Comparison of ENCODE assay signal across 18 cellular contexts in the genomic region with DNA sequence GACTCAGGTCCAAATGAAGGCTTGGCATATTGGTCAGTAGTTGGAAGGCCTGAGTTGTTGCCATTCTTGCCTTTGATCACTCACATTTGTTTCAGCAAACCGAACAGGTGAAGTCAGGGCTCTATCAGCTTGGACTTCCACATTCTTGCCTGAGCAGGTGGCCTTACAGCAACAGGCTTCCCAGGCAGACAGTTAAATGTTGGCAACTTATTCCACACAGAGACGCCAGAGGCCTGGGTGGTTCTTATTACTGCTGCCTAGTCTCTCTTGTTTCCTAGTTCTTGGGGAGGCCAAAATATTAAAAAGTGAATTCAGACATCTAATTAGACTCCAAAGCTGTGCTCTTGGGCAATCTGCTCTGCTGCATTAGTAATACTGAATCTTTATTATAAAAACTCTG. TPM values are rescaled to one million over a fixed set of nuclear protein-coding genes. Genes with fewer than 3 reads are reported as not detected.
"Had no signal": no experiment of that assay in that cellular context is flagged by ENCODE, and none has a peak within 500 bp of the region (broad histone marks: within the 10 kb centered on the region; RNA-seq: fewer than 3 reads in every experiment).

No MANE protein-coding gene starts in this region.

- H3K27me3 ChIP-seq: ovary, tibial artery had no signal

- H3K36me3 ChIP-seq: ovary, tibial artery had no signal

- H3K27me3 Mint-ChIP-seq: activated CD8-positive, alpha-beta memory T cell treated with anti-CD3 and anti-CD28 coated beads, Interleukin-2, amount 10 ng/mL, durations not matched to agents 7 days and 5 days; naive thymus-derived CD4-positive, alpha-beta T cell had no signal

- H3K9me3 Mint-ChIP-seq: stimulated activated memory B cell treated with anti-CD40 and anti-IgM and Interleukin-4, amounts not matched to agents 10 μg/mL and 1 μg/mL and 100 μg/mL, for 72 hours had no signal

- H3K4me3 Mint-ChIP-seq: activated CD8-positive, alpha-beta memory T cell treated with anti-CD3 and anti-CD28 coated beads, Interleukin-2, amount 10 ng/mL, durations not matched to agents 7 days and 5 days; naive thymus-derived CD4-positive, alpha-beta T cell; stimulated activated memory B cell treated with anti-CD40 and anti-IgM and Interleukin-4, amounts not matched to agents 10 μg/mL and 1 μg/mL and 100 μg/mL, for 72 hours had no signal

- DNase-seq: activated CD4-positive, alpha-beta T cell treated with anti-CD3 and anti-CD28 coated beads, Interleukin-2, amount 50 U/mL, for 4 hours; activated CD4-positive, CD25-positive, alpha-beta regulatory T cell treated with anti-CD3 and anti-CD28 coated beads, Interleukin-2, amount 50 U/mL, for 72 hours; activated CD8-positive, alpha-beta memory T cell treated with anti-CD3 and anti-CD28 coated beads, Interleukin-2, amount 10 ng/mL, durations not matched to agents 7 days and 5 days; activated naive CD4-positive, alpha-beta T cell treated with anti-CD3 and anti-CD28 coated beads, Interleukin-2, amount 50 U/mL, for 16 hours; activated T-cell treated with anti-CD3 and anti-CD28 coated beads, Interleukin-2, amount 50 U/mL, for 1 hour; central memory CD4-positive, alpha-beta T cell; cortex of kidney; effector CD4-positive, alpha-beta T cell; islet precursor cell; naive thymus-derived CD4-positive, alpha-beta T cell; ovary; stimulated activated CD4-positive, alpha-beta T cell treated with anti-CD3 and anti-CD28 coated beads, Interleukin-2, amount 100 ng/mL, for 48 hours; T-helper 9 cell; tibial artery had no signal

- H3K4me3 ChIP-seq: ovary, tibial artery had no signal

- H3K27ac Mint-ChIP-seq: activated CD8-positive, alpha-beta memory T cell treated with anti-CD3 and anti-CD28 coated beads, Interleukin-2, amount 10 ng/mL, durations not matched to agents 7 days and 5 days; naive thymus-derived CD4-positive, alpha-beta T cell; stimulated activated memory B cell treated with anti-CD40 and anti-IgM and Interleukin-4, amounts not matched to agents 10 μg/mL and 1 μg/mL and 100 μg/mL, for 72 hours had no signal

- H3K4me1 Mint-ChIP-seq: stimulated activated memory B cell treated with anti-CD40 and anti-IgM and Interleukin-4, amounts not matched to agents 10 μg/mL and 1 μg/mL and 100 μg/mL, for 72 hours had no signal

- ATAC-seq: activated CD8-positive, alpha-beta memory T cell treated with anti-CD3 and anti-CD28 coated beads, Interleukin-2, amount 10 ng/mL, durations not matched to agents 7 days and 5 days; left lobe of liver; naive thymus-derived CD4-positive, alpha-beta T cell; stimulated activated memory B cell treated with anti-CD40 and anti-IgM and Interleukin-4, amounts not matched to agents 10 μg/mL and 1 μg/mL and 100 μg/mL, for 72 hours had no signal

- H3K4me1 ChIP-seq: tibial artery had no signal

- H3K27ac ChIP-seq: ovary, tibial artery had no signal

- H3K36me3 Mint-ChIP-seq: stimulated activated memory B cell treated with anti-CD40 and anti-IgM and Interleukin-4, amounts not matched to agents 10 μg/mL and 1 μg/mL and 100 μg/mL, for 72 hours had no signal

- H3K9me3 ChIP-seq: ovary, tibial artery had no signal

RNA-seq across cellular contexts. Expression of a gene that starts 36.5 kb away (rescaled TPM):
- total RNA-seq: endothelial cell of umbilical vein, left lobe of liver, lung microvascular endothelial cell had no signal
- polyA plus RNA-seq: endothelial cell of umbilical vein had no signal
